16 cellular contexts compared by ENCODE assay signal in genomic region chr2:82657066-82657465, GRCh38.
"Had no signal": no experiment of that assay in that cellular context is flagged by ENCODE, and none has a peak within 500 bp of the region (broad histone marks: within the 10 kb centered on the region; RNA-seq: fewer than 3 reads in every experiment).

No MANE protein-coding gene starts in this region.

- DNase-seq: dermis blood vessel endothelial cell; dorsolateral prefrontal cortex; effector CD4-positive, alpha-beta T cell; effector memory CD4-positive, alpha-beta T cell; foreskin keratinocyte; heart right ventricle; hippocampal formation; left cardiac atrium; left lung; left ventricle myocardium superior; lower lobe of right lung; mesenchymal stem cell; midbrain had no signal

- H3K4me3 ChIP-seq: coronary artery, dorsolateral prefrontal cortex, esophagus muscularis mucosa, gastroesophageal sphincter, heart right ventricle, left lung, lower lobe of right lung had no signal

- H3K9me3 ChIP-seq: esophagus muscularis mucosa, gastroesophageal sphincter, heart right ventricle, lower lobe of right lung had no signal

- H3K36me3 ChIP-seq: esophagus muscularis mucosa, gastroesophageal sphincter, heart right ventricle, left lung, lower lobe of right lung had no signal

- H3K4me1 ChIP-seq: foreskin keratinocyte, left lung, lower lobe of right lung had no signal

- ATAC-seq: foreskin keratinocyte, gastroesophageal sphincter, left cardiac atrium, left lung, left ventricle myocardium superior, lower lobe of right lung had no signal

- H3K27ac ChIP-seq: coronary artery, dorsolateral prefrontal cortex, foreskin keratinocyte, heart right ventricle, left lung, lower lobe of right lung had no signal

- H3K27me3 ChIP-seq: dorsolateral prefrontal cortex, esophagus muscularis mucosa, foreskin keratinocyte, gastroesophageal sphincter, heart right ventricle, left lung had no signal
